8 cellular contexts compared by ENCODE assay signal in the genomic region with DNA sequence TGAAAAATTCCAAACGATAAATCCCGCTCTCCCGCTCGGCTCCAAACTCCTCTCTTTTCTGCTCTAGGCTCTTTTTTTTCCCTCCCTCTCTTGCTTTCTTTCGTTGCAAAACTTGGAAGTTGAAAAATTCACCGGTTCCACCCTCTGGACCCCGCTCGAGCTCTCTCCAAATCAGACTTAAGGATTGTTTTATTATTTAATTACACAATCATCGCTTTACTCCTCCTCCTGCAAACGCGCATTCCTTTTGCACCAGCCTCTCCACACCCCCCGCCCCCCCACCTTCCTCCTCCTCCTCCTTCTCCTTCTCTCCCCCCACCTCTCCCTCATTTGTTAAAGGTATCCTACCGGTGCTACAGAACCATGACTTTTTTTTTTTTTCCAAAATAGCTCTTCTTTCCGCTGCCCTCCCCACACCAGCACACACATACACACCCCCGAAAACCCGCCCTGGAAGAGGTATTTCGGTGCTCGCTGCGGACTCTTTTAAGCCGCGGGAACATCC. TPM values are rescaled to one million over a fixed set of nuclear protein-coding genes. Genes with fewer than 3 reads are reported as not detected.
A peak's percentile ranks its signal among the peaks of the same experiment; 100 is the strongest.
DNase-seq lines count a peak whose midpoint lies in the region; ATAC-seq and TF ChIP-seq lines count a peak whose summit lies in the region.

No MANE protein-coding gene starts in this region.

- no peaks in the 10 kb centered on the region for H3K9me3 ChIP-seq in duodenal mucosa (ENCODE audit: control insufficient read depth in 1 of 2, low read length in 2 of 2)

- TF ChIP-seq CTCF in lower leg skin (IDR thresholded peaks at IDR 0.05): no peak

- H3K9ac ChIP-seq in duodenal mucosa (ENCODE audit: low read depth in 1 of 2, low read length in 2 of 2): peak overlapping the region; percentile 63 to 66

- WGBS in lower leg skin, 2 donors: 0 to 1% methylated on average over 21 of the region's 21 CpGs

- H3K27ac ChIP-seq in duodenal mucosa (ENCODE audit: low read depth, low read length) (peak overlapping the region; percentile 82), substantia nigra (ENCODE audit: low read depth, low read length, poor library complexity, severe bottlenecking) (peak overlapping the region; percentile 96)

- no peaks in the 10 kb centered on the region for H3K36me3 ChIP-seq in duodenal mucosa (ENCODE audit: control insufficient read depth in 1 of 2, insufficient read depth in 2 of 2, low read length in 2 of 2)

- ATAC-seq in HG03457 (IDR thresholded peaks at IDR 0.05; ENCODE audit: unreplicated experiment): no peak
- no peak for ATAC-seq in HG02938 (IDR thresholded peaks at IDR 0.05; ENCODE audit: unreplicated experiment)

- intact Hi-C loops in lower leg skin (cut with DNase I; ENCODE audit: low total_unique reads): no loop called here

- H3K4me1 ChIP-seq in duodenal mucosa (ENCODE audit: control insufficient read depth in 1 of 2, insufficient read depth in 2 of 2, low read length in 2 of 2): peaks cover 9 to 21% of the 10 kb centered on the region in 2 donors

- H3K27me3 ChIP-seq in duodenal mucosa (ENCODE audit: control insufficient read depth in 1 of 2, insufficient read depth in 2 of 2, low read length in 2 of 2): peaks cover 0 to 11% of the 10 kb centered on the region in 2 donors

- TF ChIP-seq POLR2A in lower leg skin (IDR thresholded peaks at IDR 0.05): no peak

- H3K4me3 ChIP-seq in duodenal mucosa (ENCODE audit: low read depth in 1 of 2, low read length in 2 of 2): peak overlapping the region; percentile 68 to 85
- H3K4me3 ChIP-seq in lower leg skin (ENCODE audit: low read depth, poor library complexity, severe bottlenecking): peak overlapping the region; percentile 60

- DNase-seq in GM03348 (ENCODE audit: low spot score): peak; percentile 71
- DNase-seq in HT1080 (ENCODE audit: low read depth): peak; percentile 84
- peak; percentile 58 for DNase-seq in SK-N-DZ (ENCODE audit: low spot score)
- DNase-seq in lower leg skin (ENCODE audit: low spot score in 2 of 2): peak; percentile 83 to 92
- DNase-seq in substantia nigra (lab: John Stamatoyannopoulos, UW): peak in 19 of 49 donors; percentile 15 to 71 (median 48)

RNA-seq across cellular contexts. Expression of a gene that starts 0.5 kb away (rescaled TPM):
- total RNA-seq in HT1080 (2014; rRNA removed; shearing (Covaris generic)): 8.8 and 10.9 TPM in 2 replicates
- 8.6 and 9.6 TPM in 2 replicates for polyA plus RNA-seq in HT1080 (2015; cell fraction: cytosol; rRNA removed)
- polyA plus RNA-seq in HT1080 (2015; cell fraction: nucleus; rRNA removed): 9.4 and 13.5 TPM in 2 replicates
- polyA plus RNA-seq in SK-N-DZ (2014; cell fraction: cytosol; rRNA removed): 4.4 and 6.0 TPM in 2 replicates
- 12.1 and 12.8 TPM in 2 replicates for polyA plus RNA-seq in SK-N-DZ (2014; cell fraction: nucleus; rRNA removed)
- 100 to 1,000 TPM in 1 of 4 donors, 10 to 100 TPM in 3; 68.2 to 145 (median 78.6) TPM for total RNA-seq in lower leg skin
